Comparison of ENCODE assay signal across 22 cellular contexts in the genomic region with DNA sequence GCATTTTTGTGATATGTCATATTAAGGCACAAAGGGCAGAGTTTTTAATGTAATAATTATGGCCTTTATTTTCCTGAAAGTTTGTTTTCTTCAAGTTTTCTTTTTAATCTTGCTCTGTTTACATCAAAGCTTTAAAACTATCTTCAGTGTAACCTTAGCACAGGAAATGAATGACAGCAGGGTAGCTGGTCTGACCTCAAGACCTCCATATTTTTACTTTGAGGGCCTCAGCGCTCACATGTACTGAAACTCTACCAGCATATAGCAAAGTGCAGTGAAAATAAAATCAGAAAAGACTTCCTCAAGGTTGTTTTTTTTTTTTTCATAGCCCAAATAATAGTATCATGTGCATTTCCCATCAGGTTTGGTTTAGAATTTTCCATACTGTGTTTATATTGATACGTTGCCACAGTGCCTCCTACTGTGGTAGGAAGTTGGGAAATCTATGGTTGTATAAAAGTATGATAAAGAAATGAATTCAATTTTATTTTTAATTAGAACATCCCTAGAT.
DNase-seq lines count a peak whose midpoint lies in the region; ATAC-seq and TF ChIP-seq lines count a peak whose summit lies in the region.
"Had no signal": no experiment of that assay in that cellular context is flagged by ENCODE, and none has a peak within 500 bp of the region (broad histone marks: within the 10 kb centered on the region; RNA-seq: fewer than 3 reads in every experiment).

No MANE protein-coding gene starts in this region.

- H3K4me2 ChIP-seq in Loucy (ENCODE audit: low read depth, low read length, poor library complexity, severe bottlenecking) = peak overlapping the region; percentile 44
- H3K4me2 ChIP-seq: BLaER1 had no signal

- H3K27me3 Mint-ChIP-seq in activated CD8-positive, alpha-beta memory T cell treated with anti-CD3 and anti-CD28 coated beads, Interleukin-2, amount 10 ng/mL, durations not matched to agents 7 days and 5 days = no peaks in the 10 kb centered on the region
- no peaks in the 10 kb centered on the region for H3K27me3 Mint-ChIP-seq in activated naive CD8-positive, alpha-beta T cell treated with anti-CD3 and anti-CD28 coated beads for 36 hours
- H3K27me3 Mint-ChIP-seq in naive thymus-derived CD4-positive, alpha-beta T cell = no peaks in the 10 kb centered on the region
- H3K27me3 Mint-ChIP-seq: activated B cell treated with CpG ODN at 0.5 μM for 24 hours, naive B cell had no signal

- no peaks in the 10 kb centered on the region for H4K20me1 ChIP-seq in Loucy (ENCODE audit: insufficient read depth, low read length, poor library complexity, severe bottlenecking)
- H4K20me1 ChIP-seq: BLaER1 had no signal

- peak overlapping the region; percentile 48 for H3K4me3 Mint-ChIP-seq in activated CD8-positive, alpha-beta memory T cell treated with anti-CD3 and anti-CD28 coated beads, Interleukin-2, amount 10 ng/mL, durations not matched to agents 7 days and 5 days
- no peak overlapping the region for H3K4me3 Mint-ChIP-seq in activated naive CD8-positive, alpha-beta T cell treated with anti-CD3 and anti-CD28 coated beads for 36 hours
- peak overlapping the region in 9 of 10 donors; percentile 16 to 77 (median 62) for H3K4me3 Mint-ChIP-seq in naive thymus-derived CD4-positive, alpha-beta T cell
- H3K4me3 Mint-ChIP-seq: activated B cell treated with CpG ODN at 0.5 μM for 24 hours, naive B cell had no signal

- H3K9me2 ChIP-seq in Loucy (replicated peaks; ENCODE audit: low read depth, low read length) = no peaks in the 10 kb centered on the region

- peaks cover 3% of the 10 kb centered on the region for H3K9me3 Mint-ChIP-seq in activated CD8-positive, alpha-beta memory T cell treated with anti-CD3 and anti-CD28 coated beads, Interleukin-2, amount 10 ng/mL, durations not matched to agents 7 days and 5 days (ENCODE audit: low read depth)
- H3K9me3 Mint-ChIP-seq in activated naive CD8-positive, alpha-beta T cell treated with anti-CD3 and anti-CD28 coated beads for 36 hours = peaks cover 14% of the 10 kb centered on the region
- peaks cover 0 to 7% (median 0%) of the 10 kb centered on the region in 11 donors for H3K9me3 Mint-ChIP-seq in naive thymus-derived CD4-positive, alpha-beta T cell

- H3K27ac ChIP-seq in naive thymus-derived CD4-positive, alpha-beta T cell (ENCODE audit: low read depth, low read length) = peak overlapping the region; percentile 78
- H3K27ac ChIP-seq: BLaER1, gastrocnemius medialis, parathyroid adenoma, sigmoid colon, SJSA1 had no signal

- H3K27me3 ChIP-seq in Loucy (ENCODE audit: insufficient read depth, low read length, poor library complexity, severe bottlenecking) = no peaks in the 10 kb centered on the region
- no peaks in the 10 kb centered on the region for H3K27me3 ChIP-seq in naive thymus-derived CD4-positive, alpha-beta T cell (ENCODE audit: control insufficient read depth in 2 of 2, insufficient read depth in 2 of 2, low read length in 2 of 2)
- H3K27me3 ChIP-seq: BLaER1, gastrocnemius medialis, MG63, sigmoid colon, SJSA1 had no signal

- H3K9ac ChIP-seq in Loucy (ENCODE audit: low read depth, low read length, poor library complexity, severe bottlenecking) = no peak overlapping the region
- H3K9ac ChIP-seq: BLaER1, parathyroid adenoma had no signal

- intact Hi-C loops in naive thymus-derived CD4-positive, alpha-beta T cell (cut with micrococcal nuclease) = loop anchor here (1.0 to 5.0 kb wide), 9 partner anchors 9 to 314 kb away; a partner anchor contains a TSS

- H3K36me3 ChIP-seq in Loucy (ENCODE audit: insufficient read depth, low read length) = no peaks in the 10 kb centered on the region
- H3K36me3 ChIP-seq in naive thymus-derived CD4-positive, alpha-beta T cell (ENCODE audit: control insufficient read depth in 2 of 3, insufficient read depth in 3 of 3, low read length in 3 of 3) = no peaks in the 10 kb centered on the region
- H3K36me3 ChIP-seq: gastrocnemius medialis, HAP-1, MG63, sigmoid colon, SJSA1 had no signal

- H3F3A ChIP-seq in Loucy (ENCODE audit: low read depth) = no peaks in the 10 kb centered on the region

- DNase-seq in activated CD8-positive, alpha-beta memory T cell treated with anti-CD3 and anti-CD28 coated beads, Interleukin-2, amount 10 ng/mL, durations not matched to agents 7 days and 5 days = peak; percentile 57
- no peak for DNase-seq in activated CD8-positive, alpha-beta memory T cell treated with anti-CD3 and anti-CD28 coated beads, Interleukin-2, amount 50 U/mL, for 48 hours
- no peak for DNase-seq in activated naive CD8-positive, alpha-beta T cell treated with anti-CD3 and anti-CD28 coated beads for 36 hours
- DNase-seq in naive thymus-derived CD4-positive, alpha-beta T cell = peak in 6 of 9 donors; percentile 37 to 74 (median 64)
- DNase-seq in mucosa of gallbladder (ENCODE audit: low spot score) (no peak), NCI-H2107 treated with DMSO at 0.1 percent for 48 hours (lab: John Stamatoyannopoulos, UW; ENCODE audit: unreplicated experiment) (no peak), inferior parietal cortex (ENCODE audit: extremely low spot score) (no peak)
- DNase-seq: activated B cell treated with CpG ODN at 0.5 μM for 24 hours; DMS153; erythroblast; gastrocnemius medialis; MG63; naive B cell; NCI-H146; sigmoid colon; stimulated activated CD4-positive, alpha-beta T cell treated with anti-CD3 and anti-CD28 coated beads, Interleukin-2, amount 100 ng/mL, for 24 hours; T-helper 9 cell had no signal

- peaks cover 73% of the 10 kb centered on the region for H3K4me1 ChIP-seq in Loucy (ENCODE audit: insufficient read depth, low read length, poor library complexity, severe bottlenecking)
- H3K4me1 ChIP-seq in naive thymus-derived CD4-positive, alpha-beta T cell (ENCODE audit: control insufficient read depth in 2 of 2, insufficient read depth in 2 of 2, low read length in 2 of 2) = peaks cover 56 to 84% of the 10 kb centered on the region in 2 donors
- H3K4me1 ChIP-seq: gastrocnemius medialis, parathyroid adenoma, sigmoid colon had no signal

- CTCF ChIA-PET in activated CD8-positive, alpha-beta memory T cell treated with anti-CD3 and anti-CD28 coated beads, Interleukin-2, amount 10 ng/mL, durations not matched to agents 7 days and 5 days (lab: Charles Lee) = interaction anchor here (0.7 to 9.6 kb wide), 8 partner anchors 9 to 314 kb away, joined by 3 to 118 read pairs (median 3); a partner anchor contains a TSS
- CTCF ChIA-PET in naive thymus-derived CD4-positive, alpha-beta T cell (lab: Charles Lee) = interaction anchor here (0.6 to 4.4 kb wide), 11 partner anchors 9 to 571 kb away, joined by 3 to 34 read pairs (median 3); no protein-coding TSS in a partner anchor

- peaks cover 81% of the 10 kb centered on the region for H3K4me1 Mint-ChIP-seq in activated CD8-positive, alpha-beta memory T cell treated with anti-CD3 and anti-CD28 coated beads, Interleukin-2, amount 10 ng/mL, durations not matched to agents 7 days and 5 days
- peaks cover 77% of the 10 kb centered on the region for H3K4me1 Mint-ChIP-seq in activated naive CD8-positive, alpha-beta T cell treated with anti-CD3 and anti-CD28 coated beads for 36 hours
- peaks cover 32 to 85% (median 79%) of the 10 kb centered on the region in 7 donors for H3K4me1 Mint-ChIP-seq in naive thymus-derived CD4-positive, alpha-beta T cell
- H3K4me1 Mint-ChIP-seq: activated B cell treated with CpG ODN at 0.5 μM for 24 hours, naive B cell had no signal

- peaks cover 36% of the 10 kb centered on the region for H3K79me2 ChIP-seq in Loucy (ENCODE audit: insufficient read depth, low read length)
- H3K79me2 ChIP-seq: parathyroid adenoma had no signal

- POLR2A ChIA-PET in naive thymus-derived CD4-positive, alpha-beta T cell (lab: Charles Lee) = interaction anchor here (0.9 to 7.9 kb wide), 11 partner anchors 9 to 315 kb away, joined by 4 to 90 read pairs (median 5); a partner anchor contains a TSS

- H3K36me3 Mint-ChIP-seq in activated CD8-positive, alpha-beta memory T cell treated with anti-CD3 and anti-CD28 coated beads, Interleukin-2, amount 10 ng/mL, durations not matched to agents 7 days and 5 days = peaks cover 28% of the 10 kb centered on the region
- peaks cover 29% of the 10 kb centered on the region for H3K36me3 Mint-ChIP-seq in activated naive CD8-positive, alpha-beta T cell treated with anti-CD3 and anti-CD28 coated beads for 36 hours
- H3K36me3 Mint-ChIP-seq in naive thymus-derived CD4-positive, alpha-beta T cell = peaks cover 0 to 27% (median 3%) of the 10 kb centered on the region in 5 donors
- H3K36me3 Mint-ChIP-seq: naive B cell had no signal

- no peaks in the 10 kb centered on the region for H3K9me3 ChIP-seq in Loucy (ENCODE audit: insufficient read depth, low read depth, low read length)
- H3K9me3 ChIP-seq in naive thymus-derived CD4-positive, alpha-beta T cell (ENCODE audit: control insufficient read depth in 2 of 3, low read length in 3 of 3) = no peaks in the 10 kb centered on the region
- H3K9me3 ChIP-seq: gastrocnemius medialis, HAP-1, MG63, sigmoid colon, SJSA1 had no signal

- H2AFZ ChIP-seq in Loucy (ENCODE audit: low read length) = no peak overlapping the region
- H2AFZ ChIP-seq: parathyroid adenoma had no signal

- H3K4me3 ChIP-seq in Loucy (ENCODE audit: low read length, poor library complexity, severe bottlenecking) = no peak overlapping the region
- peak overlapping the region; percentile 2 for H3K4me3 ChIP-seq in naive thymus-derived CD4-positive, alpha-beta T cell (ENCODE audit: low read length)
- H3K4me3 ChIP-seq: gastrocnemius medialis, HAP-1, MG63, sigmoid colon, SJSA1 had no signal

- H3K27ac Mint-ChIP-seq in activated CD8-positive, alpha-beta memory T cell treated with anti-CD3 and anti-CD28 coated beads, Interleukin-2, amount 10 ng/mL, durations not matched to agents 7 days and 5 days = peak overlapping the region; percentile 88
- H3K27ac Mint-ChIP-seq in activated naive CD8-positive, alpha-beta T cell treated with anti-CD3 and anti-CD28 coated beads for 36 hours = peak overlapping the region; percentile 89
- peak overlapping the region; percentile 88 to 100 (median 91) for H3K27ac Mint-ChIP-seq in naive thymus-derived CD4-positive, alpha-beta T cell
- H3K27ac Mint-ChIP-seq: activated B cell treated with CpG ODN at 0.5 μM for 24 hours, naive B cell had no signal

- 0 out of 2 replicates have a peak, but pooled peaks have one; percentile 13 for TF ChIP-seq CTCF in Loucy (conservative IDR thresholded peaks at IDR 0.05; ENCODE audit: low read length)

- ATAC-seq in activated CD8-positive, alpha-beta memory T cell treated with anti-CD3 and anti-CD28 coated beads, Interleukin-2, amount 10 ng/mL, durations not matched to agents 7 days and 5 days = peak; percentile 34
- peak; percentile 77 for ATAC-seq in naive thymus-derived CD4-positive, alpha-beta T cell
- ATAC-seq: gastrocnemius medialis had no signal

Comparison
In these comparisons a context has a peak if more than half of its experiments do, and no peak if none do; other contexts are left out.
1. DNase-seq: peak in activated CD8-positive, alpha-beta memory T cell treated with anti-CD3 and anti-CD28 coated beads, Interleukin-2, amount 10 ng/mL, durations not matched to agents 7 days and 5 days (single experiment) and naive thymus-derived CD4-positive, alpha-beta T cell (6 of 9); none in activated CD8-positive, alpha-beta memory T cell treated with anti-CD3 and anti-CD28 coated beads, Interleukin-2, amount 50 U/mL, for 48 hours (single experiment), activated naive CD8-positive, alpha-beta T cell treated with anti-CD3 and anti-CD28 coated beads for 36 hours (single experiment), mucosa of gallbladder (single experiment), NCI-H2107 treated with DMSO at 0.1 percent for 48 hours (single experiment) and inferior parietal cortex (single experiment).
2. Peak in every context shown above with its lines, with median percentiles within 50 percentile points of each other: H3K27ac Mint-ChIP-seq.